In genomic region chr4:133324491-133324890, GRCh38 we compare ENCODE assay signal across 26 cellular contexts.
DNase-seq lines count a peak whose midpoint lies in the region.
"Had no signal": no experiment of that assay in that cellular context is flagged by ENCODE, and none has a peak within 500 bp of the region (broad histone marks: within the 10 kb centered on the region; RNA-seq: fewer than 3 reads in every experiment).

No MANE protein-coding gene starts in this region.

- H3K27me3 ChIP-seq in trophoblast cell (ENCODE audit: insufficient read depth, low read length), result no peaks in the 10 kb centered on the region
- H3K27me3 ChIP-seq: BE2C; BLaER1; BLaER1 treated with 17β-estradiol and CSF1 and Interleukin-3, amounts not matched to agents 10 nM and 100 nM had no signal

- H3K4ac ChIP-seq in trophoblast cell (ENCODE audit: low read depth, low read length), result no peak overlapping the region

- WGBS in trophoblast cell (ENCODE audit: extremely low coverage, insufficient coverage, insufficient read length), result no CpG with 5 or more reads among the region's 1 CpG

- no peak overlapping the region for H2AK5ac ChIP-seq in trophoblast cell (ENCODE audit: low read length)

- no peak overlapping the region for H4K8ac ChIP-seq in trophoblast cell (ENCODE audit: low read depth, low read length)

- no peak overlapping the region for H3K4me2 ChIP-seq in trophoblast cell (ENCODE audit: low read length)
- H3K4me2 ChIP-seq: A549; BLaER1; BLaER1 treated with 17β-estradiol and CSF1 and Interleukin-3, amounts not matched to agents 10 nM and 100 nM had no signal

- H4K12ac ChIP-seq in trophoblast cell (ENCODE audit: low read depth, low read length), result no peak overlapping the region

- H3K79me2 ChIP-seq in trophoblast cell (ENCODE audit: control insufficient read depth, insufficient read depth, low read length, poor library complexity), result no peaks in the 10 kb centered on the region

- H3K9ac ChIP-seq in trophoblast cell (ENCODE audit: low read length), result no peak overlapping the region
- H3K9ac ChIP-seq: BLaER1; BLaER1 treated with 17β-estradiol and CSF1 and Interleukin-3, amounts not matched to agents 10 nM and 100 nM had no signal

- no peak overlapping the region for H2AFZ ChIP-seq in trophoblast cell (ENCODE audit: insufficient read depth, low read length, poor library complexity)

- H3K79me1 ChIP-seq in trophoblast cell (ENCODE audit: low read length), result no peaks in the 10 kb centered on the region

- H3K4me1 ChIP-seq in trophoblast cell (ENCODE audit: control insufficient read depth in 1 of 2, insufficient read depth in 2 of 2, low read length in 2 of 2), result no peaks in the 10 kb centered on the region
- H3K4me1 ChIP-seq: A549; BE2C; BLaER1; BLaER1 treated with 17β-estradiol and CSF1 and Interleukin-3, amounts not matched to agents 10 nM and 100 nM; Caco-2 had no signal

- H3K36me3 ChIP-seq in trophoblast cell (ENCODE audit: control insufficient read depth in 1 of 2, insufficient read depth in 2 of 2, low read length in 2 of 2), result no peaks in the 10 kb centered on the region
- H3K36me3 ChIP-seq: BE2C; BLaER1; BLaER1 treated with 17β-estradiol and CSF1 and Interleukin-3, amounts not matched to agents 10 nM and 100 nM had no signal

- no peak overlapping the region for H3K23ac ChIP-seq in trophoblast cell (ENCODE audit: low read length)

- H2BK12ac ChIP-seq in trophoblast cell (ENCODE audit: low read length), result no peak overlapping the region

- H3K18ac ChIP-seq in trophoblast cell (ENCODE audit: low read length), result no peak overlapping the region

- H3K9me3 ChIP-seq in trophoblast cell (ENCODE audit: insufficient read depth, low read depth, low read length), result no peaks in the 10 kb centered on the region
- H3K9me3 ChIP-seq: A549; BE2C; BLaER1; BLaER1 treated with 17β-estradiol and CSF1 and Interleukin-3, amounts not matched to agents 10 nM and 100 nM; Caco-2 had no signal

- no peak overlapping the region for H2BK5ac ChIP-seq in trophoblast cell (ENCODE audit: low read depth, low read length, poor library complexity)

- no peak overlapping the region for H4K91ac ChIP-seq in trophoblast cell (ENCODE audit: low read depth, low read length)

- H3K4me3 ChIP-seq in trophoblast cell (ENCODE audit: low read depth, low read length), result no peak overlapping the region
- H3K4me3 ChIP-seq: A549; BLaER1; BLaER1 treated with 17β-estradiol and CSF1 and Interleukin-3, amounts not matched to agents 10 nM and 100 nM had no signal

- no peak overlapping the region for H3K14ac ChIP-seq in trophoblast cell (ENCODE audit: low read length)

- no peak overlapping the region for H2BK120ac ChIP-seq in trophoblast cell (ENCODE audit: insufficient read depth, low read length, poor library complexity)

- DNase-seq in trophoblast cell (peak; percentile 67 to 78), DMS79 treated with DMSO at 0.1 percent for 48 hours (lab: John Stamatoyannopoulos, UW) (no peak)
- DNase-seq: 8988T; ACHN; AML-193; BE2C; C1 segment of cervical spinal cord; Caco-2; Calu3; CD4-positive, alpha-beta memory T cell; CD4-positive, alpha-beta T cell; CD4-positive, CD25-positive, alpha-beta regulatory T cell; CD8-positive, alpha-beta memory T cell; CD8-positive, alpha-beta T cell; COR-L47; DMS 273 treated with DMSO at 0.1 percent for 48 hours; DMS153; DMS53; DMS79; DND-41; EL had no signal

- no peak overlapping the region for H3K27ac ChIP-seq in trophoblast cell (ENCODE audit: low read depth, low read length)
- H3K27ac ChIP-seq: 22Rv1; A549; BLaER1; BLaER1 treated with 17β-estradiol and CSF1 and Interleukin-3, amounts not matched to agents 10 nM and 100 nM; C4-2B had no signal
